Comparison of ENCODE assay signal across 1 cellular context in the genomic region with DNA sequence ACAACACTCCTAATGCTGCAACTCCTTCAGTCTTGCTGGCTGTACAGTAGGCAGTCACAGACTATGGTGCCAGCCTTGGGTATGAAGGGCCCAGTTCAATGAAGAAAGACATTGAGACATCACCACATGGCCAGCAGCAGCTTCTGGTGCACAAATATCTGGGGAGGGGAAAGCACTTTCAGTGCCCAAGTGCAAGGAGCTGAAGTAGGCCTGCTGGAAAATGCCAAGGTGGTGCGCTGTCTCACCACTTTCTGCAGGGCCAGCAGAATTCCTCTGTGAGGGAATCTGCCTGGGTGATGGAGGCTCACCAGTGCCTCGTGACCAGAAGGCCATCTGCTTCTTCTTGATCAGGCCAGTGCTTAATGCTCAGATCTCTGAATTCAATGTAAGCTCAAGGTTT.
TF ChIP-seq lines count a peak whose summit lies in the region.

No MANE protein-coding gene starts in this region.

TF ChIP-seq in GM23338, 12 proteins besides CTCF, POLR2A, EP300 and RAD21 (continued from another document):
- TF ChIP-seq, protein P1, sequence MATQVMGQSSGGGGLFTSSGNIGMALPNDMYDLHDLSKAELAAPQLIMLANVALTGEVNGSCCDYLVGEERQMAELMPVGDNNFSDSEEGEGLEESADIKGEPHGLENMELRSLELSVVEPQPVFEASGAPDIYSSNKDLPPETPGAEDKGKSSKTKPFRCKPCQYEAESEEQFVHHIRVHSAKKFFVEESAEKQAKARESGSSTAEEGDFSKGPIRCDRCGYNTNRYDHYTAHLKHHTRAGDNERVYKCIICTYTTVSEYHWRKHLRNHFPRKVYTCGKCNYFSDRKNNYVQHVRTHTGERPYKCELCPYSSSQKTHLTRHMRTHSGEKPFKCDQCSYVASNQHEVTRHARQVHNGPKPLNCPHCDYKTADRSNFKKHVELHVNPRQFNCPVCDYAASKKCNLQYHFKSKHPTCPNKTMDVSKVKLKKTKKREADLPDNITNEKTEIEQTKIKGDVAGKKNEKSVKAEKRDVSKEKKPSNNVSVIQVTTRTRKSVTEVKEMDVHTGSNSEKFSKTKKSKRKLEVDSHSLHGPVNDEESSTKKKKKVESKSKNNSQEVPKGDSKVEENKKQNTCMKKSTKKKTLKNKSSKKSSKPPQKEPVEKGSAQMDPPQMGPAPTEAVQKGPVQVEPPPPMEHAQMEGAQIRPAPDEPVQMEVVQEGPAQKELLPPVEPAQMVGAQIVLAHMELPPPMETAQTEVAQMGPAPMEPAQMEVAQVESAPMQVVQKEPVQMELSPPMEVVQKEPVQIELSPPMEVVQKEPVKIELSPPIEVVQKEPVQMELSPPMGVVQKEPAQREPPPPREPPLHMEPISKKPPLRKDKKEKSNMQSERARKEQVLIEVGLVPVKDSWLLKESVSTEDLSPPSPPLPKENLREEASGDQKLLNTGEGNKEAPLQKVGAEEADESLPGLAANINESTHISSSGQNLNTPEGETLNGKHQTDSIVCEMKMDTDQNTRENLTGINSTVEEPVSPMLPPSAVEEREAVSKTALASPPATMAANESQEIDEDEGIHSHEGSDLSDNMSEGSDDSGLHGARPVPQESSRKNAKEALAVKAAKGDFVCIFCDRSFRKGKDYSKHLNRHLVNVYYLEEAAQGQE (IDR thresholded peaks at IDR 0.05; ENCODE audit: unreplicated experiment) = no peak
- TF ChIP-seq, protein P2, sequence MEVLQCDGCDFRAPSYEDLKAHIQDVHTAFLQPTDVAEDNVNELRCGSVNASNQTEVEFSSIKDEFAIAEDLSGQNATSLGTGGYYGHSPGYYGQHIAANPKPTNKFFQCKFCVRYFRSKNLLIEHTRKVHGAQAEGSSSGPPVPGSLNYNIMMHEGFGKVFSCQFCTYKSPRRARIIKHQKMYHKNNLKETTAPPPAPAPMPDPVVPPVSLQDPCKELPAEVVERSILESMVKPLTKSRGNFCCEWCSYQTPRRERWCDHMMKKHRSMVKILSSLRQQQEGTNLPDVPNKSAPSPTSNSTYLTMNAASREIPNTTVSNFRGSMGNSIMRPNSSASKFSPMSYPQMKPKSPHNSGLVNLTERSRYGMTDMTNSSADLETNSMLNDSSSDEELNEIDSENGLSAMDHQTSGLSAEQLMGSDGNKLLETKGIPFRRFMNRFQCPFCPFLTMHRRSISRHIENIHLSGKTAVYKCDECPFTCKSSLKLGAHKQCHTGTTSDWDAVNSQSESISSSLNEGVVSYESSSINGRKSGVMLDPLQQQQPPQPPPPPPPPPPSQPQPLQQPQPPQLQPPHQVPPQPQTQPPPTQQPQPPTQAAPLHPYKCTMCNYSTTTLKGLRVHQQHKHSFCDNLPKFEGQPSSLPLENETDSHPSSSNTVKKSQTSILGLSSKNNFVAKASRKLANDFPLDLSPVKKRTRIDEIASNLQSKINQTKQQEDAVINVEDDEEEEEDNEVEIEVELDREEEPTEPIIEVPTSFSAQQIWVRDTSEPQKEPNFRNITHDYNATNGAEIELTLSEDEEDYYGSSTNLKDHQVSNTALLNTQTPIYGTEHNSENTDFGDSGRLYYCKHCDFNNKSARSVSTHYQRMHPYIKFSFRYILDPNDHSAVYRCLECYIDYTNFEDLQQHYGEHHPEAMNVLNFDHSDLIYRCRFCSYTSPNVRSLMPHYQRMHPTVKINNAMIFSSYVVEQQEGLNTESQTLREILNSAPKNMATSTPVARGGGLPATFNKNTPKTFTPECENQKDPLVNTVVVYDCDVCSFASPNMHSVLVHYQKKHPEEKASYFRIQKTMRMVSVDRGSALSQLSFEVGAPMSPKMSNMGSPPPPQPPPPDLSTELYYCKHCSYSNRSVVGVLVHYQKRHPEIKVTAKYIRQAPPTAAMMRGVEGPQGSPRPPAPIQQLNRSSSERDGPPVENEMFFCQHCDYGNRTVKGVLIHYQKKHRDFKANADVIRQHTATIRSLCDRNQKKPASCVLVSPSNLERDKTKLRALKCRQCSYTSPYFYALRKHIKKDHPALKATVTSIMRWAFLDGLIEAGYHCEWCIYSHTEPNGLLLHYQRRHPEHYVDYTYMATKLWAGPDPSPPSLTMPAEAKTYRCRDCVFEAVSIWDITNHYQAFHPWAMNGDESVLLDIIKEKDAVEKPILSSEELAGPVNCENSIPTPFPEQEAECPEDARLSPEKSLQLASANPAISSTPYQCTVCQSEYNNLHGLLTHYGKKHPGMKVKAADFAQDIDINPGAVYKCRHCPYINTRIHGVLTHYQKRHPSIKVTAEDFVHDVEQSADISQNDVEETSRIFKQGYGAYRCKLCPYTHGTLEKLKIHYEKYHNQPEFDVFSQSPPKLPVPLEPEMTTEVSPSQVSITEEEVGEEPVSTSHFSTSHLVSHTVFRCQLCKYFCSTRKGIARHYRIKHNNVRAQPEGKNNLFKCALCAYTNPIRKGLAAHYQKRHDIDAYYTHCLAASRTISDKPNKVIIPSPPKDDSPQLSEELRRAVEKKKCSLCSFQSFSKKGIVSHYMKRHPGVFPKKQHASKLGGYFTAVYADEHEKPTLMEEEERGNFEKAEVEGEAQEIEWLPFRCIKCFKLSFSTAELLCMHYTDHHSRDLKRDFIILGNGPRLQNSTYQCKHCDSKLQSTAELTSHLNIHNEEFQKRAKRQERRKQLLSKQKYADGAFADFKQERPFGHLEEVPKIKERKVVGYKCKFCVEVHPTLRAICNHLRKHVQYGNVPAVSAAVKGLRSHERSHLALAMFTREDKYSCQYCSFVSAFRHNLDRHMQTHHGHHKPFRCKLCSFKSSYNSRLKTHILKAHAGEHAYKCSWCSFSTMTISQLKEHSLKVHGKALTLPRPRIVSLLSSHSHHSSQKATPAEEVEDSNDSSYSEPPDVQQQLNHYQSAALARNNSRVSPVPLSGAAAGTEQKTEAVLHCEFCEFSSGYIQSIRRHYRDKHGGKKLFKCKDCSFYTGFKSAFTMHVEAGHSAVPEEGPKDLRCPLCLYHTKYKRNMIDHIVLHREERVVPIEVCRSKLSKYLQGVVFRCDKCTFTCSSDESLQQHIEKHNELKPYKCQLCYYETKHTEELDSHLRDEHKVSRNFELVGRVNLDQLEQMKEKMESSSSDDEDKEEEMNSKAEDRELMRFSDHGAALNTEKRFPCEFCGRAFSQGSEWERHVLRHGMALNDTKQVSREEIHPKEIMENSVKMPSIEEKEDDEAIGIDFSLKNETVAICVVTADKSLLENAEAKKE (CRISPR knock-in tag; IDR thresholded peaks at IDR 0.05) = no peak
